Comparison of ENCODE assay signal across 15 cellular contexts in the genomic region with DNA sequence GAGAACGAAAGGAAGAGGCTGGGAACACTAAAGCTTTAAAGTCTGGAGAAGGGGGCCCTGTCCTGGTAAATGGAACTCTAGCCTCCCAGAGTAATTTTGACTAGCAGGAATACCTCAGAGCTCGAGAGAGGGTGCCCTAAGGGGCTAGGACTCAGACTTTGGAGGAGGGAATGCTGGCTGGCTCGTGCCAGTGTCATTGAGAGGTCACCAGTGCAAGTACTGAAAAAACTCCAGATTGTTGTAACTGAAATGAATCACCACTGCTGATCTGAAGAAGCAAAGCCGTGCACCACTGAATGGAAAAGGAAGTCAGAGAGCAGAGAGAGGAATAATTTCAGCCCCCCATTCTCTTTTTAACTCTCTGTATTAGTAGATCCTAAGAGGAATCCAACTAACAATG.
DNase-seq lines count a peak whose midpoint lies in the region; ATAC-seq, FAIRE-seq and TF ChIP-seq lines count a peak whose summit lies in the region.
"Had no signal": no experiment of that assay in that cellular context is flagged by ENCODE, and none has a peak within 500 bp of the region (broad histone marks: within the 10 kb centered on the region; RNA-seq: fewer than 3 reads in every experiment).

No MANE protein-coding gene starts in this region.

- FAIRE-seq in endothelial cell of umbilical vein (lab: Jason Lieb, UNC): no peak

- H2BK120ac ChIP-seq in IMR-90 (ENCODE audit: low read depth, low read length): no peak overlapping the region

- no peak overlapping the region for H3K18ac ChIP-seq in IMR-90 (ENCODE audit: low read depth, low read length)

- intact Hi-C loops in IMR-90 (cut with micrococcal nuclease): no loop called here
- intact Hi-C loops in endothelial cell of umbilical vein (cut with micrococcal nuclease): no loop called here
- intact Hi-C loops in activated CD8-positive, alpha-beta T cell treated with anti-CD3 and anti-CD28 coated beads for 36 hours (cut with micrococcal nuclease): no loop called here

- CTCF ChIA-PET in IMR-90 (lab: Yijun Ruan, JAX) (interaction anchor here (0.5 to 1.1 kb wide), 2 partner anchors 12 to 115 kb away, joined by 3 read pairs; no protein-coding TSS in a partner anchor), endothelial cell of umbilical vein (lab: Charles Lee) (no interaction called here)
- CTCF ChIA-PET in activated CD8-positive, alpha-beta T cell treated with anti-CD3 and anti-CD28 coated beads for 36 hours (lab: Charles Lee): no interaction called here

- H3K4me1 Mint-ChIP-seq in nephron progenitor cell: peaks cover 10% of the 10 kb centered on the region
- no peaks in the 10 kb centered on the region for H3K4me1 Mint-ChIP-seq in activated CD8-positive, alpha-beta T cell treated with anti-CD3 and anti-CD28 coated beads for 36 hours (ENCODE audit: low read depth)
- H3K4me1 Mint-ChIP-seq: activated CD8-positive, alpha-beta memory T cell treated with anti-CD3 and anti-CD28 coated beads, Interleukin-2, amount 10 ng/mL, durations not matched to agents 7 days and 5 days had no signal

- no TSS peak for BruUV-seq in IMR-90 (replicated peaks; lab: Mats Ljungman, UMichigan)
- BruUV-seq in endothelial cell of umbilical vein (replicated peaks; lab: Mats Ljungman, UMichigan): no TSS peak

- dilution Hi-C loops in IMR-90 (cut with HindIII; ENCODE audit: low sequenced_read_pairs, unreplicated experiment) (no loop called here), endothelial cell of umbilical vein (cut with MboI; ENCODE audit: extremely low pct_ligation_motif_present, low sequenced_read_pairs) (no loop called here)

- no peak overlapping the region for H3K4ac ChIP-seq in IMR-90 (ENCODE audit: low read depth, low read length)

- ATAC-seq in IMR-90 (ENCODE audit: low read depth) (peak; percentile 91), GM18858 (IDR thresholded peaks at IDR 0.05; ENCODE audit: unreplicated experiment) (no peak)
- no peak for ATAC-seq in activated CD8-positive, alpha-beta T cell treated with anti-CD3 and anti-CD28 coated beads for 36 hours
- ATAC-seq: activated CD8-positive, alpha-beta memory T cell treated with anti-CD3 and anti-CD28 coated beads, Interleukin-2, amount 10 ng/mL, durations not matched to agents 7 days and 5 days had no signal

- H3K79me2 ChIP-seq in endothelial cell of umbilical vein (ENCODE audit: control insufficient read depth, insufficient read depth, low read length): no peaks in the 10 kb centered on the region

- H3K4me2 ChIP-seq in IMR-90 (ENCODE audit: low read depth, low read length): no peak overlapping the region
- H3K4me2 ChIP-seq in endothelial cell of umbilical vein (ENCODE audit: insufficient read depth, low read length): no peak overlapping the region

- H3K56ac ChIP-seq in IMR-90 (ENCODE audit: extremely low read depth, insufficient read depth, low read length): no peak overlapping the region

- no CpG with 5 or more reads among the region's 4 CpGs for WGBS in IMR-90 (ENCODE audit: extremely low coverage in 2 of 2, insufficient read length in 1 of 2), 2 experiments

- no peak overlapping the region for H2AK9ac ChIP-seq in IMR-90 (replicated peaks; ENCODE audit: low read depth, low read length, poor library complexity)

- H3K14ac ChIP-seq in IMR-90 (replicated peaks; ENCODE audit: low read depth, low read length): no peak overlapping the region

- H3K4me1 ChIP-seq in IMR-90 (ENCODE audit: control insufficient read depth, insufficient read depth, low read length) (no peaks in the 10 kb centered on the region; the same call in 1 of the 2 replicates), endothelial cell of umbilical vein (ENCODE audit: control insufficient read depth, extremely low read depth, insufficient read depth, low read length) (no peaks in the 10 kb centered on the region)

- H2BK15ac ChIP-seq in IMR-90 (ENCODE audit: low read depth, low read length): no peak overlapping the region

- no peak overlapping the region for H2BK20ac ChIP-seq in IMR-90 (ENCODE audit: low read depth, low read length)

- TF ChIP-seq POLR2A in IMR-90 (IDR thresholded peaks at IDR 0.05; ENCODE audit: low read depth, low read length): no peak
- TF ChIP-seq POLR2A in endothelial cell of umbilical vein (IDR thresholded peaks at IDR 0.05; ENCODE audit: low read depth, low read length): no peak

- H3K27me3 ChIP-seq in IMR-90 (ENCODE audit: control insufficient read depth, insufficient read depth, low read length) (no peaks in the 10 kb centered on the region), endothelial cell of umbilical vein (ENCODE audit: control insufficient read depth in 2 of 2, insufficient read depth in 2 of 2, low read length in 2 of 2) (no peaks in the 10 kb centered on the region)
- H3K27me3 ChIP-seq: BLaER1 treated with 17β-estradiol and CSF1 and Interleukin-3, amounts not matched to agents 10 nM and 100 nM had no signal

- H3K27me3 Mint-ChIP-seq in nephron progenitor cell (ENCODE audit: low read depth, poor library complexity): no peaks in the 10 kb centered on the region
- H3K27me3 Mint-ChIP-seq in activated CD8-positive, alpha-beta T cell treated with anti-CD3 and anti-CD28 coated beads for 36 hours: no peaks in the 10 kb centered on the region
- H3K27me3 Mint-ChIP-seq: activated CD8-positive, alpha-beta memory T cell treated with anti-CD3 and anti-CD28 coated beads, Interleukin-2, amount 10 ng/mL, durations not matched to agents 7 days and 5 days; activated naive CD8-positive, alpha-beta T cell had no signal

- peak; percentile 23 for DNase-seq in Caki2 (ENCODE audit: low read depth)
- peak; percentile 60 for DNase-seq in IMR-90
- peak; percentile 12 for DNase-seq in endothelial cell of umbilical vein (ENCODE audit: low read depth, low spot score)
- DNase-seq in nephron progenitor cell: no peak
- no peak for DNase-seq in GM10266 (ENCODE audit: extremely low spot score)
- no peak for DNase-seq in NCI-H1417 (lab: John Stamatoyannopoulos, UW)
- no peak for DNase-seq in activated CD8-positive, alpha-beta T cell treated with anti-CD3 and anti-CD28 coated beads for 36 hours
- DNase-seq: activated CD8-positive, alpha-beta memory T cell treated with anti-CD3 and anti-CD28 coated beads, Interleukin-2, amount 10 ng/mL, durations not matched to agents 7 days and 5 days; cortex of kidney; NCI-H526 had no signal

- H2AFZ ChIP-seq in IMR-90 (replicated peaks; ENCODE audit: low read length, poor library complexity) (peak overlapping the region; percentile 7), endothelial cell of umbilical vein (ENCODE audit: low read depth, low read length) (no peak overlapping the region)

- H3K9me3 Mint-ChIP-seq in nephron progenitor cell: peaks cover under 1% of the 10 kb centered on the region
- peaks cover 3% of the 10 kb centered on the region for H3K9me3 Mint-ChIP-seq in activated CD8-positive, alpha-beta T cell treated with anti-CD3 and anti-CD28 coated beads for 36 hours

- H3K9me3 ChIP-seq in IMR-90 (ENCODE audit: control insufficient read depth, insufficient read depth, low read length): no peaks in the 10 kb centered on the region
- H3K9me3 ChIP-seq in endothelial cell of umbilical vein (replicated peaks; ENCODE audit: control insufficient read depth, insufficient read depth, low read length): no peaks in the 10 kb centered on the region

- no peak overlapping the region for H4K8ac ChIP-seq in IMR-90 (ENCODE audit: low read depth in 2 of 2, low read length in 2 of 2)

- no peak overlapping the region for H2BK5ac ChIP-seq in IMR-90 (ENCODE audit: low read depth, low read length, poor library complexity, severe bottlenecking)

- no peaks in the 10 kb centered on the region for H3K36me3 Mint-ChIP-seq in nephron progenitor cell (ENCODE audit: low read depth)
- no peaks in the 10 kb centered on the region for H3K36me3 Mint-ChIP-seq in activated CD8-positive, alpha-beta T cell treated with anti-CD3 and anti-CD28 coated beads for 36 hours (ENCODE audit: low read depth)
- H3K36me3 Mint-ChIP-seq: activated CD8-positive, alpha-beta memory T cell treated with anti-CD3 and anti-CD28 coated beads, Interleukin-2, amount 10 ng/mL, durations not matched to agents 7 days and 5 days; activated naive CD8-positive, alpha-beta T cell had no signal

- no peaks in the 10 kb centered on the region for H3K79me1 ChIP-seq in IMR-90 (ENCODE audit: low read depth in 1 of 2, low read length in 2 of 2)

- no peak overlapping the region for H4K91ac ChIP-seq in IMR-90 (ENCODE audit: insufficient read depth, low read depth, low read length)

- TF ChIP-seq CTCF in IMR-90 (conservative IDR thresholded peaks at IDR 0.05; ENCODE audit: low read depth, low read length) (no peak), endothelial cell of umbilical vein (IDR thresholded peaks at IDR 0.05; ENCODE audit: extremely low read depth in 1 of 2, insufficient read depth in 1 of 2, low read depth in 1 of 2, low read length in 2 of 2) (no peak), nephron progenitor cell (IDR thresholded peaks at IDR 0.05) (no peak), GM10266 (IDR thresholded peaks at IDR 0.05; ENCODE audit: control insufficient read depth, insufficient read depth, low read depth, missing control alignments) (no peak)
- TF ChIP-seq CTCF in activated CD8-positive, alpha-beta T cell treated with anti-CD3 and anti-CD28 coated beads for 36 hours (IDR thresholded peaks at IDR 0.05): no peak

- no peak for TF ChIP-seq RAD21 in IMR-90 (IDR thresholded peaks at IDR 0.05; ENCODE audit: low read length)

- no peak overlapping the region for H2AK5ac ChIP-seq in IMR-90 (ENCODE audit: low read depth, low read length)

- H3K4me3 ChIP-seq in IMR-90 (ENCODE audit: insufficient read depth, low read depth, low read length): no peak overlapping the region
- no peak overlapping the region for H3K4me3 ChIP-seq in endothelial cell of umbilical vein (replicated peaks in 1 of 3; ENCODE audit: insufficient read depth in 1 of 3, low read depth in 1 of 3, low read length in 3 of 3)
- H3K4me3 ChIP-seq: BLaER1 treated with 17β-estradiol and CSF1 and Interleukin-3, amounts not matched to agents 10 nM and 100 nM had no signal

- no peaks in the 10 kb centered on the region for H4K20me1 ChIP-seq in IMR-90 (ENCODE audit: insufficient read depth, low read length)
- H4K20me1 ChIP-seq in endothelial cell of umbilical vein (replicated peaks; ENCODE audit: control insufficient read depth, extremely low read depth, insufficient read depth, low read length): no peaks in the 10 kb centered on the region
- H4K20me1 ChIP-seq: BLaER1 treated with 17β-estradiol and CSF1 and Interleukin-3, amounts not matched to agents 10 nM and 100 nM had no signal

- H3K36me3 ChIP-seq in IMR-90 (ENCODE audit: control insufficient read depth, insufficient read depth, low read length) (no peaks in the 10 kb centered on the region), endothelial cell of umbilical vein (ENCODE audit: control insufficient read depth in 2 of 2, extremely low read depth in 1 of 2, insufficient read depth in 2 of 2, low read length in 2 of 2) (no peaks in the 10 kb centered on the region)
- H3K36me3 ChIP-seq: BLaER1 treated with 17β-estradiol and CSF1 and Interleukin-3, amounts not matched to agents 10 nM and 100 nM had no signal

- in situ Hi-C loops in Caki2 (cut with HindIII; ENCODE audit: low pct_unique_long_range_greater_than_20kb, low sequenced_read_pairs) (no loop called here), IMR-90 (cut with MboI; ENCODE audit: low sequenced_read_pairs) (no loop called here)

- H3K9me1 ChIP-seq in IMR-90 (ENCODE audit: insufficient read depth, low read length): no peaks in the 10 kb centered on the region
- H3K9me1 ChIP-seq in endothelial cell of umbilical vein (replicated peaks; ENCODE audit: control insufficient read depth, extremely low read depth, insufficient read depth, low read length): no peaks in the 10 kb centered on the region

- POLR2A ChIA-PET in IMR-90 (lab: Charles Lee; ENCODE audit: unreplicated experiment): interaction anchor here (0.6 kb wide), 1 partner anchor 11 kb away, joined by 3 read pairs; no protein-coding TSS in a partner anchor
- POLR2A ChIA-PET in endothelial cell of umbilical vein (lab: Charles Lee): no interaction called here
- POLR2A ChIA-PET in activated CD8-positive, alpha-beta T cell treated with anti-CD3 and anti-CD28 coated beads for 36 hours (lab: Charles Lee): no interaction called here

- H3K4me3 Mint-ChIP-seq in nephron progenitor cell: no peak overlapping the region
- no peak overlapping the region for H3K4me3 Mint-ChIP-seq in activated CD8-positive, alpha-beta T cell treated with anti-CD3 and anti-CD28 coated beads for 36 hours
- H3K4me3 Mint-ChIP-seq: activated CD8-positive, alpha-beta memory T cell treated with anti-CD3 and anti-CD28 coated beads, Interleukin-2, amount 10 ng/mL, durations not matched to agents 7 days and 5 days; activated naive CD8-positive, alpha-beta T cell had no signal

- peak overlapping the region; percentile 71 for H3K27ac Mint-ChIP-seq in nephron progenitor cell
- no peak overlapping the region for H3K27ac Mint-ChIP-seq in activated CD8-positive, alpha-beta T cell treated with anti-CD3 and anti-CD28 coated beads for 36 hours
- H3K27ac Mint-ChIP-seq: activated CD8-positive, alpha-beta memory T cell treated with anti-CD3 and anti-CD28 coated beads, Interleukin-2, amount 10 ng/mL, durations not matched to agents 7 days and 5 days; activated naive CD8-positive, alpha-beta T cell had no signal

- H3K23ac ChIP-seq in IMR-90 (ENCODE audit: low read depth, low read length): no peak overlapping the region

- H3K9ac ChIP-seq in IMR-90 (ENCODE audit: low read depth, low read length): no peak overlapping the region
- no peak overlapping the region for H3K9ac ChIP-seq in endothelial cell of umbilical vein (replicated peaks; ENCODE audit: extremely low read depth, insufficient read depth, low read length)
- H3K9ac ChIP-seq: BLaER1 treated with 17β-estradiol and CSF1 and Interleukin-3, amounts not matched to agents 10 nM and 100 nM had no signal

- H3K27ac ChIP-seq in IMR-90 (ENCODE audit: insufficient read depth, low read length) (no peak overlapping the region), endothelial cell of umbilical vein (ENCODE audit: insufficient read depth, low read depth, low read length) (no peak overlapping the region)
- H3K27ac ChIP-seq: BLaER1 treated with 17β-estradiol and CSF1 and Interleukin-3, amounts not matched to agents 10 nM and 100 nM; HL-60; RWPE1 had no signal

- H4K5ac ChIP-seq in IMR-90 (ENCODE audit: low read depth, low read length): no peak overlapping the region

Comparison
In these comparisons a context has a peak if more than half of its experiments do, and no peak if none do; other contexts are left out.
1. DNase-seq: peak in Caki2 (single experiment), IMR-90 (single experiment) and endothelial cell of umbilical vein (single experiment); none in nephron progenitor cell (single experiment), GM10266 (single experiment), NCI-H1417 (0 of 3) and activated CD8-positive, alpha-beta T cell treated with anti-CD3 and anti-CD28 coated beads for 36 hours (single experiment).